ENCODE assay signal across 30 cellular contexts in the genomic region with DNA sequence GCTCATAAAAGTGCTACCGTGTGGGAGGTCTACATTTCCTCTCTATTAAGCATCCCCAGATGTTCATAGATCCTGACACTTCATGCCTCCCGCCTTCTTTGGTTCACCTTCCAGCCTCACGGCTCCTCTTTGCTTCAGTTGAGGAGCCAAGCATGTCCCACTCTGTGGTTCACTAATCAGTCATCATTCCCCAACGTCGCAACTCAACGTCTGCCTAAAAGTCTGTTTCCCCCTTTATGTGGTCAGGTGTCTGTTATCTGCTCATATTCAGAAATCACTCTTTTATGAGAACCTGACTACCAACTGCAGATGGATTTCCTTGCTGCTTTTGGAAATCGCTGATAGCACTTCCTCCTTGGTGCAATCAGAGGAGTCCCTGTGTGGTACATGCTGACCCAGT.
"Had no signal": no experiment of that assay in that cellular context is flagged by ENCODE, and none has a peak within 500 bp of the region (broad histone marks: within the 10 kb centered on the region; RNA-seq: fewer than 3 reads in every experiment).

No MANE protein-coding gene starts in this region.

- H3K27me3 ChIP-seq: heart left ventricle, neutrophil, ovary, tibial nerve had no signal

- H3K4me3 ChIP-seq: heart left ventricle, left ventricle myocardium inferior, lung, ovary, tibial nerve had no signal

- H3K9me3 ChIP-seq: heart left ventricle, left ventricle myocardium inferior, neutrophil, ovary, tibial nerve had no signal

- DNase-seq: activated CD4-positive, alpha-beta memory T cell treated with anti-CD3 and anti-CD28 coated beads, Interleukin-2, amount 10 ng/mL, durations not matched to agents 7 days and 5 days; activated CD4-positive, alpha-beta T cell treated with anti-CD3 and anti-CD28 coated beads for 48 hours; activated gamma-delta T cell treated with Interleukin-2 at 50 U/mL for 16 hours; activated naive CD4-positive, alpha-beta T cell treated with anti-CD3 and anti-CD28 coated beads, Interleukin-2, amount 50 U/mL, for 16 hours; activated T-cell treated with anti-CD3 and anti-CD28 coated beads, Interleukin-2, amount 50 U/mL, for 4 hours; amniotic stem cell; caudate nucleus; endodermal cell; foreskin fibroblast; heart left ventricle; hypothalamus; left ventricle myocardium inferior; naive B cell; nephron progenitor cell; ovary; stimulated activated CD4-positive, alpha-beta T cell treated with anti-CD3 and anti-CD28 coated beads, Interleukin-15, amount 100 ng/mL, for 24 hours; stimulated activated CD4-positive, alpha-beta T cell treated with anti-CD3 and anti-CD28 coated beads, Interleukin-2, amount 100 ng/mL, for 24 hours; stimulated activated naive CD4-positive, alpha-beta T cell; T-helper 17 cell; T1000; WERI-Rb-1 had no signal

- H3K27ac Mint-ChIP-seq: activated CD4-positive, alpha-beta memory T cell treated with anti-CD3 and anti-CD28 coated beads, Interleukin-2, amount 10 ng/mL, durations not matched to agents 7 days and 5 days; activated T-helper 17 cell treated with anti-CD3 and anti-CD28 coated beads, Interleukin-2, amount 50 U/mL, for 72 hours; dendritic cell treated with granulocyte-macrophage colony-stimulating factor and Interleukin-4, amounts not matched to agents 40 ng/mL and 50 ng/mL, for 4 days; endodermal cell; naive B cell; nephron progenitor cell; progenitor cell of endocrine pancreas; T-helper 17 cell had no signal

- H3K9me3 Mint-ChIP-seq: activated CD4-positive, alpha-beta memory T cell treated with anti-CD3 and anti-CD28 coated beads, Interleukin-2, amount 10 ng/mL, durations not matched to agents 7 days and 5 days; activated T-cell treated with anti-CD3 and anti-CD28 coated beads, Interleukin-2, amount 50 U/mL, for 4 hours; activated T-helper 17 cell treated with anti-CD3 and anti-CD28 coated beads, Interleukin-2, amount 50 U/mL, for 72 hours; dendritic cell treated with granulocyte-macrophage colony-stimulating factor and Interleukin-4, amounts not matched to agents 40 ng/mL and 50 ng/mL, for 4 days; endodermal cell; nephron progenitor cell had no signal

- H3K36me3 ChIP-seq: heart left ventricle, left ventricle myocardium inferior, neutrophil, ovary, tibial nerve, WERI-Rb-1 had no signal

- ATAC-seq: activated CD4-positive, CD25-positive, alpha-beta regulatory T cell treated with anti-CD3 and anti-CD28 coated beads, Interleukin-2, amount 50 U/mL, for 24 hours; activated T-cell treated with anti-CD3 and anti-CD28 coated beads, Interleukin-2, amount 50 U/mL, for 4 hours; activated T-helper 17 cell treated with anti-CD3 and anti-CD28 coated beads, Interleukin-2, amount 50 U/mL, for 72 hours; esophagus mucosa; heart left ventricle; T-helper 17 cell had no signal

- H3K27ac ChIP-seq: heart left ventricle, left ventricle myocardium inferior, neutrophil, ovary, WERI-Rb-1 had no signal

- FAIRE-seq: urothelium cell line had no signal

- H3K4me3 Mint-ChIP-seq: activated CD4-positive, alpha-beta memory T cell treated with anti-CD3 and anti-CD28 coated beads, Interleukin-2, amount 10 ng/mL, durations not matched to agents 7 days and 5 days; activated T-cell treated with anti-CD3 and anti-CD28 coated beads, Interleukin-2, amount 50 U/mL, for 4 hours; activated T-helper 17 cell treated with anti-CD3 and anti-CD28 coated beads, Interleukin-2, amount 50 U/mL, for 72 hours; dendritic cell treated with granulocyte-macrophage colony-stimulating factor and Interleukin-4, amounts not matched to agents 40 ng/mL and 50 ng/mL, for 4 days; endodermal cell; nephron progenitor cell; T-helper 17 cell had no signal

- H3K36me3 Mint-ChIP-seq: naive B cell had no signal

- H3K4me1 Mint-ChIP-seq: activated CD4-positive, alpha-beta memory T cell treated with anti-CD3 and anti-CD28 coated beads, Interleukin-2, amount 10 ng/mL, durations not matched to agents 7 days and 5 days; activated T-helper 17 cell treated with anti-CD3 and anti-CD28 coated beads, Interleukin-2, amount 50 U/mL, for 72 hours; naive B cell; T-helper 17 cell had no signal
